In genomic region chr6:12873706-12874105, GRCh38 we compare ENCODE assay signal across 32 cellular contexts.
"Had no signal": no experiment of that assay in that cellular context is flagged by ENCODE, and none has a peak within 500 bp of the region (broad histone marks: within the 10 kb centered on the region; RNA-seq: fewer than 3 reads in every experiment).

No MANE protein-coding gene starts in this region.

- H3K27me3 ChIP-seq: ascending aorta, brain microvascular endothelial cell, sigmoid colon, vagina had no signal

- H3K4me3 ChIP-seq: ascending aorta, esophagus squamous epithelium, heart right ventricle, left lung, lower lobe of right lung, sigmoid colon, smooth muscle cell, vagina had no signal

- H3K4me1 ChIP-seq: ascending aorta, esophagus squamous epithelium, foreskin keratinocyte, heart right ventricle, left lung, lower lobe of right lung, sigmoid colon, vagina had no signal

- H3K36me3 ChIP-seq: ascending aorta, brain microvascular endothelial cell, esophagus squamous epithelium, heart right ventricle, left lung, lower lobe of right lung, sigmoid colon, vagina had no signal

- DNase-seq: activated CD4-positive, alpha-beta memory T cell treated with anti-CD3 and anti-CD28 coated beads for 36 hours; activated CD4-positive, alpha-beta T cell treated with anti-CD3 and anti-CD28 coated beads, Interleukin-2, amount 10 ng/mL, durations not matched to agents 24 days and 14 days; activated CD8-positive, alpha-beta memory T cell treated with anti-CD3 and anti-CD28 coated beads, Interleukin-2, amount 50 U/mL, for 48 hours; activated gamma-delta T cell; activated naive CD4-positive, alpha-beta T cell treated with anti-CD3 and anti-CD28 coated beads, Interleukin-2, amount 10 ng/mL, durations not matched to agents 7 days and 5 days; activated naive CD8-positive, alpha-beta T cell treated with anti-CD3 and anti-CD28 coated beads, Interleukin-2, amount 10 ng/mL, durations not matched to agents 7 days and 5 days; activated T-cell treated with anti-CD3 and anti-CD28 coated beads, Interleukin-2, amount 50 U/mL, for 24 hours; brain microvascular endothelial cell; central memory CD4-positive, alpha-beta T cell; effector CD8-positive, alpha-beta T cell; esophagus squamous epithelium; foreskin keratinocyte; heart right ventricle; left lung; lower lobe of right lung; mesenchymal stem cell; retina; sigmoid colon; stimulated activated CD4-positive, alpha-beta T cell treated with anti-CD3 and anti-CD28 coated beads, Interleukin-1b, Interleukin-23, amount 100 ng/mL, for 48 hours; stimulated activated CD4-positive, alpha-beta T cell treated with anti-CD3 and anti-CD28 coated beads, Interleukin-4, amount 100 ng/mL, for 4 hours; stimulated activated CD8-positive, alpha-beta memory T cell treated with anti-CD3 and anti-CD28 coated beads, Interleukin-4, amount 100 ng/mL, for 48 hours; stimulated activated naive CD8-positive, alpha-beta T cell treated with anti-CD3 and anti-CD28 coated beads, Interleukin-15, amount 100 ng/mL, for 72 hours; substantia nigra; T-helper 9 cell had no signal

- H3K27ac ChIP-seq: ascending aorta, brain microvascular endothelial cell, epithelial cell of prostate, esophagus squamous epithelium, foreskin keratinocyte, heart right ventricle, left lung, lower lobe of right lung, sigmoid colon, vagina, VCaP had no signal

- H3K9me3 ChIP-seq: ascending aorta, esophagus squamous epithelium, heart right ventricle, left lung, lower lobe of right lung, sigmoid colon, vagina had no signal

- ATAC-seq: activated CD4-positive, CD25-positive, alpha-beta regulatory T cell treated with anti-CD3 and anti-CD28 coated beads, Interleukin-2, amount 50 U/mL, for 24 hours; foreskin keratinocyte; heart right ventricle; left lung; lower lobe of right lung; natural killer cell treated with Interleukin-12 subunit alpha and Interleukin-12 subunit beta and Interleukin-15 and Interleukin-18, amount 100 ng/mL, for 72 hours; stimulated activated memory B cell treated with anti-CD40 and anti-IgM and Interleukin-4, amounts not matched to agents 10 μg/mL and 1 μg/mL and 100 μg/mL, for 72 hours; stimulated activated naive CD8-positive, alpha-beta T cell treated with anti-CD3 and anti-CD28 coated beads, Interleukin-15, amount 100 ng/mL, for 72 hours had no signal
